In genomic region chr18:37836571-37836970, GRCh38 we compare ENCODE assay signal across 3 cellular contexts.
"Had no signal": no experiment of that assay in that cellular context is flagged by ENCODE, and none has a peak within 500 bp of the region (broad histone marks: within the 10 kb centered on the region; RNA-seq: fewer than 3 reads in every experiment).

No MANE protein-coding gene starts in this region.

- ATAC-seq: GM12878 had no signal

- DNase-seq: GDM1, GF-D8 had no signal

- H3K4me3 ChIP-seq: GM12878 had no signal
